1 cellular context compared by ENCODE assay signal in the genomic region with DNA sequence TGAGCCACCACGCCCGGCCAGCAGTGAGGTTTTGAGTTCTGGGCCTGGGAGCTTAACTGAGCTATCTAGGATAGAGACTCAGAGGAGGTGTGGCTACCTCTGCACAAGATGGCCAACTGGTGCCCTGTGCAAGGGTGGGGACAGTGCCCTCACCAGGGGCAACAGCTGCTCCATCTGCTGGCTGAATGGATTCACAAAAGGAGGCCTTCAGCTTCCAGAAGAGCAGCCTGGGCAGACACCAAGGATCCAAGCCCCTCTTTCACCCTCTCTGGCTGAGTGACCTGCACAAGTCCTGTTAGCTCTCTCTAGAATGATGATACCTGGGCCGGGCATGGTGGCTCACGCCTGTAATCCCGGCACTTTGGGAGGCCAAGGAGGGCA.
TF ChIP-seq lines count a peak whose summit lies in the region.

No MANE protein-coding gene starts in this region.

TF ChIP-seq in H1, 55 proteins besides CTCF, POLR2A, EP300 and RAD21:
- TF ChIP-seq CREB1 (IDR thresholded peaks at IDR 0.05) (no peak), YY1 (IDR thresholded peaks at IDR 0.05; ENCODE audit: low read depth, low read length) (0 out of 2 replicates have a peak, but pooled peaks have one; percentile 47)
TF ChIP-seq in H1: peak in this region for 1.
